6 cellular contexts compared by ENCODE assay signal in the genomic region with DNA sequence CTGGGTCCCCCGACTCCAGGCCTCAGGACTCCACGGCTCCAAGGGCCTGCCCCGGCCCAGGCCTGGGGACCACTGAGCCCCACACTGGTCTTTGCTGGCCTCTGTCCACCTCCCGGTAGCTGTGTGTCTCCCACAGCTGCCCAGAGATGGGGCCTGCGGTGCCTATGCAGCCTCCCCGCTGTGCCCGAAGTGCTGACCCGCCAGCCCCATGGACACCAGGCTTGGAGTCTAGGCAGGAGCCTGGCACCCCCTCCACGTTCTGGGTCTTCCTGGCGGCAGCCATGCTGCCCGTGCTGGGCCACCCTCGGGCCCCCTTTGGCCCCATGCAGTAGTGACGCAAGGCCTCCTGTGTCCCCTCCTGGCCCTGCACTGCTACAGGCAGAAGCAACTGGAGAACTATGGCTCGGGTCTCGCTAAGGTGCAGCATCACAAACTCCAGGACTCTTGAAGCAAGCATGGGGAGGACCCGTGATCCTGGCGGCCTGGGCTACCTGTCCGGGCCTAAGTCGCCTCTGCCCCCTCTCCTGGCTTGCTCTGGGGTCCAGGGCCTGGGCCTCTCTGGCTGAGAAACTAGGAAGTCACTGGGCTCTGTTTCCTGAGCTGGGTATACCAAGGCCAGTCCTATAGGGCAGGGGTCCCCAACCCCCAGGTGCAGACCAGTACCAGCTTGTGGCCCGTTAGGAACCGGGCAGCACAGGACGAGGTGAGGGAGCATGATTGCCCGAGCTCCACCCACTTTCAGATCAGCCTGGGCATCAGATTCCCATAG. TPM values are rescaled to one million over a fixed set of nuclear protein-coding genes. Genes with fewer than 3 reads are reported as not detected.
A peak's percentile ranks its signal among the peaks of the same experiment; 100 is the strongest.
DNase-seq lines count a peak whose midpoint lies in the region; ATAC-seq, FAIRE-seq and TF ChIP-seq lines count a peak whose summit lies in the region.

No MANE protein-coding gene starts in this region.

- H3K9me3 ChIP-seq in astrocyte (ENCODE audit: insufficient read depth, low read depth, low read length): no peaks in the 10 kb centered on the region

- H3K27me3 Mint-ChIP-seq in activated naive CD4-positive, alpha-beta T cell treated with anti-CD3 and anti-CD28 coated beads, Interleukin-2, amount 50 U/mL, for 24 hours: no peaks in the 10 kb centered on the region
- H3K27me3 Mint-ChIP-seq in astrocyte (ENCODE audit: low read depth, unreplicated experiment): no peaks in the 10 kb centered on the region

- peak overlapping the region; percentile 91 for H3K27ac ChIP-seq in astrocyte (ENCODE audit: low read depth, low read length)

- H4K20me1 ChIP-seq in astrocyte (ENCODE audit: insufficient read depth, low read length): peaks cover 6% of the 10 kb centered on the region

- peak overlapping the region; percentile 98 for H3K9ac ChIP-seq in astrocyte (ENCODE audit: low read length)

- no peak for DNase-seq in activated naive CD4-positive, alpha-beta T cell treated with anti-CD3 and anti-CD28 coated beads, Interleukin-2, amount 50 U/mL, for 16 hours
- no peak for DNase-seq in astrocyte (ENCODE audit: low read depth)
- DNase-seq in myocyte (ENCODE audit: low read depth): peak; percentile 54
- DNase-seq in stimulated activated CD4-positive, alpha-beta T cell treated with anti-CD3 and anti-CD28 coated beads, Interleukin-2, amount 100 ng/mL, for 24 hours: no peak

- peaks cover 5% of the 10 kb centered on the region for H3K4me1 Mint-ChIP-seq in activated naive CD4-positive, alpha-beta T cell treated with anti-CD3 and anti-CD28 coated beads, Interleukin-2, amount 50 U/mL, for 24 hours
- peaks cover 9% of the 10 kb centered on the region for H3K4me1 Mint-ChIP-seq in astrocyte (ENCODE audit: low read depth, unreplicated experiment)

- peak overlapping the region; percentile 80 for H3K4me3 ChIP-seq in astrocyte (ENCODE audit: insufficient read depth, low read depth, low read length)

- H3K27me3 ChIP-seq in astrocyte (ENCODE audit: insufficient read depth, low read length): no peaks in the 10 kb centered on the region

- H3K4me2 ChIP-seq in astrocyte (ENCODE audit: low read length): peak overlapping the region; percentile 98

- peak overlapping the region; percentile 88 for H3K4me3 Mint-ChIP-seq in activated naive CD4-positive, alpha-beta T cell treated with anti-CD3 and anti-CD28 coated beads, Interleukin-2, amount 50 U/mL, for 24 hours
- H3K4me3 Mint-ChIP-seq in astrocyte (ENCODE audit: unreplicated experiment): peak overlapping the region; percentile 86

- peaks cover 14% of the 10 kb centered on the region for H3K4me1 ChIP-seq in astrocyte (ENCODE audit: insufficient read depth, low read length)

- peaks cover 31% of the 10 kb centered on the region for H3K79me2 ChIP-seq in astrocyte (ENCODE audit: insufficient read depth, low read length)

- no peak for TF ChIP-seq CTCF in astrocyte (IDR thresholded peaks at IDR 0.05; ENCODE audit: insufficient read depth, low read depth, low read length)

- peaks cover 11% of the 10 kb centered on the region for H3K36me3 ChIP-seq in astrocyte (ENCODE audit: insufficient read depth, low read length)

- peaks cover 4% of the 10 kb centered on the region for H3K36me3 Mint-ChIP-seq in activated naive CD4-positive, alpha-beta T cell treated with anti-CD3 and anti-CD28 coated beads, Interleukin-2, amount 50 U/mL, for 24 hours
- peaks cover 6% of the 10 kb centered on the region for H3K36me3 Mint-ChIP-seq in astrocyte (ENCODE audit: low read depth, unreplicated experiment)

- H2AFZ ChIP-seq in astrocyte (ENCODE audit: low read depth, low read length): peak overlapping the region; percentile 87

- no peak for FAIRE-seq in astrocyte (lab: Jason Lieb, UNC)

- H3K27ac Mint-ChIP-seq in activated naive CD4-positive, alpha-beta T cell treated with anti-CD3 and anti-CD28 coated beads, Interleukin-2, amount 50 U/mL, for 24 hours: peak overlapping the region; percentile 79
- H3K27ac Mint-ChIP-seq in astrocyte (ENCODE audit: unreplicated experiment): no peak overlapping the region

- ATAC-seq in GM21526 (IDR thresholded peaks at IDR 0.05; ENCODE audit: low FRiP score, unreplicated experiment): no peak

- no peaks in the 10 kb centered on the region for H3K9me3 Mint-ChIP-seq in activated naive CD4-positive, alpha-beta T cell treated with anti-CD3 and anti-CD28 coated beads, Interleukin-2, amount 50 U/mL, for 24 hours
- H3K9me3 Mint-ChIP-seq in astrocyte (ENCODE audit: unreplicated experiment): no peaks in the 10 kb centered on the region

RNA-seq across cellular contexts. Expression of a gene that starts 0.9 kb away (rescaled TPM):
- total RNA-seq in astrocyte: 17.5 and 21.9 TPM in 2 replicates
- 510 and 575 TPM in 2 replicates for total RNA-seq in myocyte
- polyA plus RNA-seq in myocyte (2012): 90.4 TPM

RNA-seq across cellular contexts. Expression of a gene that starts 1.1 kb away (rescaled TPM):
- 255 and 263 TPM in 2 replicates for total RNA-seq in astrocyte
- 69.9 and 197 TPM in 2 replicates for total RNA-seq in myocyte
- 842 TPM for polyA plus RNA-seq in myocyte (2012)

RNA-seq across cellular contexts. Expression of a gene that starts 13.7 kb away (rescaled TPM):
- total RNA-seq in astrocyte (6.2 and 9.2 TPM in 2 replicates), myocyte (0.10 TPM in 1 of 2 replicates, not detected in the other)
- polyA plus RNA-seq in myocyte (2012): 0.91 TPM

RNA-seq across cellular contexts. Expression of a gene that starts 30.4 kb away (rescaled TPM):
- 61.1 and 65.7 TPM in 2 replicates for total RNA-seq in astrocyte
- total RNA-seq in myocyte: 79.0 and 93.6 TPM in 2 replicates
- polyA plus RNA-seq in myocyte (2012): 57.5 TPM

RNA-seq across cellular contexts. Expression of a gene that starts 49.8 kb away (rescaled TPM):
- total RNA-seq in astrocyte (2.8 and 3.7 TPM in 2 replicates), myocyte (0.27 and 2.1 TPM in 2 replicates)
- 0.26 TPM for polyA plus RNA-seq in myocyte (2012)

Comparison
In these comparisons a context has a peak if more than half of its experiments do, and no peak if none do; other contexts are left out.
1. RNA of a gene that starts 0.9 kb away (total RNA-seq): 510 to 575 TPM in myocyte; 17.5 to 21.9 TPM in astrocyte; every median in the first group is over 10 times any median in the second.